22 cellular contexts compared by ENCODE assay signal in the genomic region with DNA sequence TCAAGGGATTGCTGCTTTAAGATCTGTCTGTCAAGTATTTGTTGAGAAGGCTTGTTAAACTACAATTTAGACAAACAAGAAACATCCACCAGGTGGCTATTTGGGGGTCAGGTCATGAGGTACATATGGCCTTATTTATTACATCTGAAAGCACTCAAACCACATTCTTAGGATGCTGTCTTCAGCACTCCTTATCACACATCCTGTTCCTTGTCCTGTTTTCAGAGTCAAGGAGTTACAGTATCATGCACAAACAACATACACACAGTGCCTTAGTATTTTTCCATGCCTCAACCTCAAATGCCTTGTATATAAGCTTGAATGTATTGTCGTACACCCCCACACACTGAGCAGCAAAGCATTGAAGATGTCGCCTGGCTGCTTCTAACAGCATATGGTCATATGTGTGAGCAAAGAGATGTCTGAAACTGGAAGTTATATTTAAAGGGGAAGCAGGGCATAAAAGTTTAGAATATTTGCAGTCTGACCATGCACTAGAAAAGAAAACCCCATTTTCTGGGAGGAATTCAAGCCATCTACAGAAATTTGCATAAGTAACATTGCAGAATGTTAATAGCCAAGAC.
"Had no signal": no experiment of that assay in that cellular context is flagged by ENCODE, and none has a peak within 500 bp of the region (broad histone marks: within the 10 kb centered on the region; RNA-seq: fewer than 3 reads in every experiment).

No MANE protein-coding gene starts in this region.

- H3K4me1 Mint-ChIP-seq: activated naive CD8-positive, alpha-beta T cell treated with anti-CD3 and anti-CD28 coated beads, Interleukin-2, amount 10 ng/mL, durations not matched to agents 7 days and 5 days; WTC11 had no signal

- H3K9me3 ChIP-seq: colonic mucosa had no signal

- H3K4me3 ChIP-seq: adrenal gland, colonic mucosa had no signal

- H3K27me3 Mint-ChIP-seq: activated naive CD8-positive, alpha-beta T cell treated with anti-CD3 and anti-CD28 coated beads, Interleukin-2, amount 10 ng/mL, durations not matched to agents 7 days and 5 days had no signal

- H3K36me3 ChIP-seq: adrenal gland, colonic mucosa had no signal

- H3K27ac Mint-ChIP-seq: activated CD8-positive, alpha-beta T cell treated with anti-CD3 and anti-CD28 coated beads, Interleukin-2, amount 10 ng/mL, durations not matched to agents 7 days and 5 days; activated naive CD8-positive, alpha-beta T cell treated with anti-CD3 and anti-CD28 coated beads, Interleukin-2, amount 10 ng/mL, durations not matched to agents 7 days and 5 days; T-helper 1 cell treated with Interleukin-12 subunit alpha and Interleukin-12 subunit beta and Interleukin-4 antibody, amounts not matched to agents 30 μg/mL and 1 μg/mL, for 36 hours; WTC11 had no signal

- DNase-seq: activated CD4-positive, alpha-beta T cell treated with anti-CD3 and anti-CD28 coated beads for 48 hours; activated CD4-positive, alpha-beta T cell treated with anti-CD3 and anti-CD28 coated beads, Interleukin-2, amount 50 U/mL, for 4 hours; activated CD4-positive, CD25-positive, alpha-beta regulatory T cell treated with anti-CD3 and anti-CD28 coated beads, Interleukin-2, amount 50 U/mL, for 72 hours; activated CD8-positive, alpha-beta memory T cell treated with anti-CD3 and anti-CD28 coated beads, Interleukin-2, amount 50 U/mL, for 48 hours; activated CD8-positive, alpha-beta T cell treated with anti-CD3 and anti-CD28 coated beads, Interleukin-2, amount 10 ng/mL, durations not matched to agents 7 days and 5 days; activated naive CD4-positive, alpha-beta T cell treated with anti-CD3 and anti-CD28 coated beads, Interleukin-2, amount 50 U/mL, for 16 hours; activated naive CD8-positive, alpha-beta T cell treated with anti-CD3 and anti-CD28 coated beads, Interleukin-2, amount 10 ng/mL, durations not matched to agents 7 days and 5 days; activated T-cell treated with anti-CD3 and anti-CD28 coated beads, Interleukin-2, amount 50 U/mL, for 1 hour; adrenal gland; anterior cingulate cortex; caudate nucleus; colonic mucosa; NCI-H1048; NCI-H2029; NCI-H345; NCI-H510A; NCI-H526 treated with DMSO at 0.1 percent for 48 hours; NCI-H82; NK-92 treated with Interleukin-12 subunit alpha and Interleukin-12 subunit beta, amount 100 ng/mL, for 24 hours; SHP77 treated with DMSO at 0.1 percent for 48 hours had no signal

- H3K27me3 ChIP-seq: adrenal gland, colonic mucosa had no signal

- H3K27ac ChIP-seq: adrenal gland, colonic mucosa had no signal

- H3K4me3 Mint-ChIP-seq: activated CD8-positive, alpha-beta T cell treated with anti-CD3 and anti-CD28 coated beads, Interleukin-2, amount 10 ng/mL, durations not matched to agents 7 days and 5 days; activated naive CD8-positive, alpha-beta T cell treated with anti-CD3 and anti-CD28 coated beads, Interleukin-2, amount 10 ng/mL, durations not matched to agents 7 days and 5 days; T-helper 1 cell treated with Interleukin-12 subunit alpha and Interleukin-12 subunit beta and Interleukin-4 antibody, amounts not matched to agents 30 μg/mL and 1 μg/mL, for 36 hours; WTC11 had no signal

- H3K36me3 Mint-ChIP-seq: activated naive CD8-positive, alpha-beta T cell treated with anti-CD3 and anti-CD28 coated beads, Interleukin-2, amount 10 ng/mL, durations not matched to agents 7 days and 5 days had no signal

- H3K4me1 ChIP-seq: adrenal gland, colonic mucosa had no signal
